In genomic region chr12:54195736-54196347, GRCh38 we compare ENCODE assay signal across 10 cellular contexts. TPM values are rescaled to one million over a fixed set of nuclear protein-coding genes. Genes with fewer than 3 reads are reported as not detected.
DNase-seq lines count a peak whose midpoint lies in the region; ATAC-seq and TF ChIP-seq lines count a peak whose summit lies in the region.
"Had no signal": no experiment of that assay in that cellular context is flagged by ENCODE, and none has a peak within 500 bp of the region (broad histone marks: within the 10 kb centered on the region; RNA-seq: fewer than 3 reads in every experiment).

No MANE protein-coding gene starts in this region.

- intact Hi-C loops in OCI-LY7 (cut with micrococcal nuclease; ENCODE audit: unreplicated experiment) (no loop called here), gastrocnemius medialis (cut with DNase I; ENCODE audit: low total_unique reads) (no loop called here), thyroid gland (cut with DNase I) (no loop called here)

- H2AFZ ChIP-seq in OCI-LY7 (ENCODE audit: low read length) = peak overlapping the region; percentile 59
- H2AFZ ChIP-seq: GM23338 had no signal

- BruUV-seq in OCI-LY7 (replicated peaks; lab: Mats Ljungman, UMichigan) = no TSS peak

- no peaks in the 10 kb centered on the region for H3K27me3 ChIP-seq in gastrocnemius medialis
- H3K27me3 ChIP-seq in thyroid gland = no peaks in the 10 kb centered on the region

- CTCF ChIA-PET in HEK293T (lab: Yijun Ruan, JAX) (interaction anchor here (0.7 to 1.1 kb wide), 4 partner anchors 50 to 190 kb away, joined by 3 to 5 read pairs (median 3); no protein-coding TSS in a partner anchor), OCI-LY7 (lab: Charles Lee; ENCODE audit: unreplicated experiment) (interaction anchor here (0.6 kb wide), 1 partner anchor 244 kb away, joined by 3 read pairs; no protein-coding TSS in a partner anchor)

- 32 to 37% methylated on average over 17 of the region's 17 CpGs for WGBS in thyroid gland, 2 donors

- H3K79me2 ChIP-seq in OCI-LY7 (ENCODE audit: insufficient read depth, low read depth, low read length) = no peaks in the 10 kb centered on the region

- H3K9me3 ChIP-seq in OCI-LY7 (ENCODE audit: low read length) = no peaks in the 10 kb centered on the region
- no peaks in the 10 kb centered on the region for H3K9me3 ChIP-seq in gastrocnemius medialis
- H3K9me3 ChIP-seq in thyroid gland = no peaks in the 10 kb centered on the region

- no peaks in the 10 kb centered on the region for H3K9me2 ChIP-seq in OCI-LY7 (ENCODE audit: insufficient read depth, low read length)

- H3K27ac ChIP-seq in OCI-LY7 (ENCODE audit: low read depth, low read length, poor library complexity, severe bottlenecking) (peak overlapping the region; percentile 1), gastrocnemius medialis (peak overlapping the region; percentile 91 to 99 (median 98)), thyroid gland (no peak overlapping the region)

- in situ Hi-C loops in gastrocnemius medialis (cut with MboI; ENCODE audit: low sequenced_read_pairs in 4 of 4) = loop anchor here in 2 of 4 donors (5.0 to 10.0 kb wide), 2 partner anchors 169 to 171 kb away; partner anchors contain the start of gene HOXC6 (in 2 of the 2)

- peak; percentile 50 for DNase-seq in HEK293T (ENCODE audit: extremely low spot score)
- peak; percentile 43 for DNase-seq in OCI-LY7 (ENCODE audit: low spot score)
- no peak for DNase-seq in gastrocnemius medialis
- no peak for DNase-seq in thyroid gland
- no peak for DNase-seq in erythroblast (lab: John Stamatoyannopoulos, UW)
- DNase-seq: activated naive CD4-positive, alpha-beta T cell treated with anti-CD3 and anti-CD28 coated beads for 36 hours had no signal

- H3K4me3 ChIP-seq in OCI-LY7 (ENCODE audit: low read depth, low read length, poor library complexity, severe bottlenecking) = peak overlapping the region; percentile 42
- H3K4me3 ChIP-seq in gastrocnemius medialis = no peak overlapping the region
- H3K4me3 ChIP-seq in thyroid gland (replicated peaks in 1 of 3) = no peak overlapping the region
- H3K4me3 ChIP-seq: GM23338 had no signal

- H3K4me1 ChIP-seq in OCI-LY7 (ENCODE audit: insufficient read depth, low read length, poor library complexity, severe bottlenecking) (peaks cover 47% of the 10 kb centered on the region), gastrocnemius medialis (peaks cover 32 to 42% of the 10 kb centered on the region in 2 donors), thyroid gland (no peaks in the 10 kb centered on the region)

- H4K20me1 ChIP-seq in OCI-LY7 (ENCODE audit: insufficient read depth, low read length) = no peaks in the 10 kb centered on the region

- H3K4me2 ChIP-seq in OCI-LY7 (ENCODE audit: low read length) = peak overlapping the region; percentile 65
- H3K4me2 ChIP-seq: GM23338 had no signal

- no peak for TF ChIP-seq POLR2A in gastrocnemius medialis (IDR thresholded peaks at IDR 0.05)
- no peak for TF ChIP-seq POLR2A in thyroid gland (IDR thresholded peaks at IDR 0.05)
- TF ChIP-seq POLR2A in erythroblast (IDR thresholded peaks at IDR 0.05; ENCODE audit: low read length) = no peak

- ATAC-seq in esophagus mucosa = peak; percentile 54
- no peak for ATAC-seq in gastrocnemius medialis
- no peak for ATAC-seq in GM18861 (IDR thresholded peaks at IDR 0.05; ENCODE audit: unreplicated experiment)
- no peak for ATAC-seq in HG03097 (IDR thresholded peaks at IDR 0.05; ENCODE audit: low FRiP score, unreplicated experiment)
- ATAC-seq: GM23338 had no signal

- POLR2A ChIA-PET in HEK293T (lab: Yijun Ruan, JAX) = interaction anchor here (1.2 to 1.9 kb wide), 2 partner anchors 143 to 159 kb away, joined by 4 to 7 read pairs; partner anchors contain the start of gene HOXC4
- POLR2A ChIA-PET in OCI-LY7 (lab: Charles Lee) = interaction anchor here (0.6 to 1.0 kb wide), 3 partner anchors 9 to 146 kb away, joined by 3 to 4 read pairs (median 3); no protein-coding TSS in a partner anchor

- H3K36me3 ChIP-seq in OCI-LY7 (ENCODE audit: insufficient read depth, low read length) (no peaks in the 10 kb centered on the region), gastrocnemius medialis (no peaks in the 10 kb centered on the region), thyroid gland (no peaks in the 10 kb centered on the region)

- TF ChIP-seq CTCF in OCI-LY7 (conservative IDR thresholded peaks at IDR 0.05; ENCODE audit: low read length) = no peak
- no peak for TF ChIP-seq CTCF in gastrocnemius medialis (IDR thresholded peaks at IDR 0.05 in 4 of 5, conservative IDR thresholded peaks at IDR 0.05 in 1 of 5)
- TF ChIP-seq CTCF in thyroid gland (IDR thresholded peaks at IDR 0.05) = no peak

TF ChIP-seq in HEK293T, 16 proteins besides CTCF, POLR2A, EP300 and RAD21:
- TF ChIP-seq BHLHE40 (IDR thresholded peaks at IDR 0.05; ENCODE audit: borderline replicate concordance) = no peak
- TF ChIP-seq PKNOX1 (IDR thresholded peaks at IDR 0.05) = peak; percentile 90
TF ChIP-seq in HEK293T: peak in this region for 1.

RNA-seq across cellular contexts. Expression of gene SMUG1, which starts 7.1 kb away (rescaled TPM):
- total RNA-seq in OCI-LY7 (2014; rRNA removed; shearing (Covaris generic)) = 28.2 and 42.5 TPM in 2 replicates
- total RNA-seq in OCI-LY7 (2022) (36.0 and 37.9 TPM in 2 replicates), esophagus mucosa (35.2 TPM), gastrocnemius medialis (10 to 100 TPM; 25.3 to 51.8 (median 35.4) TPM), thyroid gland (10 to 100 TPM; 33.6 to 44.2 (median 39.7) TPM)

Comparison
In these comparisons a context has a peak if more than half of its experiments do, and no peak if none do; other contexts are left out.
1. DNase-seq: peak in HEK293T (single experiment) and OCI-LY7 (single experiment); none in gastrocnemius medialis (0 of 2), thyroid gland (0 of 2) and erythroblast (0 of 2).
2. H3K27ac ChIP-seq: peak in OCI-LY7 (single experiment) and gastrocnemius medialis (4 of 4); none in thyroid gland (0 of 3).